1 cellular context compared by ENCODE assay signal in genomic region chr7:142583424-142583823, GRCh38.
TF ChIP-seq lines count a peak whose summit lies in the region.

No MANE protein-coding gene starts in this region.

TF ChIP-seq in SK-N-SH, 30 proteins besides CTCF, POLR2A, EP300 and RAD21 (continued from another document):
- TF ChIP-seq REST (IDR thresholded peaks at IDR 0.05; ENCODE audit: low read depth, low read length) (peak; percentile 30; the same call in 1 of the 2 replicates), FOXM1 (IDR thresholded peaks at IDR 0.05; ENCODE audit: low read depth) (no peak), RCOR1 (IDR thresholded peaks at IDR 0.05; ENCODE audit: low read length) (no peak), ZBTB33 (IDR thresholded peaks at IDR 0.05; ENCODE audit: borderline replicate concordance, low read depth) (no peak), GATA2 (CRISPR knock-in tag; IDR thresholded peaks at IDR 0.05) (no peak), MEF2A (IDR thresholded peaks at IDR 0.05; ENCODE audit: borderline replicate concordance, low read depth) (no peak), EZH2phosphoT487 (IDR thresholded peaks at IDR 0.05; ENCODE audit: borderline replicate concordance, low read depth) (no peak), SIN3A (IDR thresholded peaks at IDR 0.05; ENCODE audit: borderline replicate concordance, low read depth, low read length) (0 out of 2 replicates have a peak, but pooled peaks have one; percentile 55), SMC3 (IDR thresholded peaks at IDR 0.05; ENCODE audit: low read depth, low read length) (no peak)
